Comparison of ENCODE assay signal across 8 cellular contexts in the genomic region with DNA sequence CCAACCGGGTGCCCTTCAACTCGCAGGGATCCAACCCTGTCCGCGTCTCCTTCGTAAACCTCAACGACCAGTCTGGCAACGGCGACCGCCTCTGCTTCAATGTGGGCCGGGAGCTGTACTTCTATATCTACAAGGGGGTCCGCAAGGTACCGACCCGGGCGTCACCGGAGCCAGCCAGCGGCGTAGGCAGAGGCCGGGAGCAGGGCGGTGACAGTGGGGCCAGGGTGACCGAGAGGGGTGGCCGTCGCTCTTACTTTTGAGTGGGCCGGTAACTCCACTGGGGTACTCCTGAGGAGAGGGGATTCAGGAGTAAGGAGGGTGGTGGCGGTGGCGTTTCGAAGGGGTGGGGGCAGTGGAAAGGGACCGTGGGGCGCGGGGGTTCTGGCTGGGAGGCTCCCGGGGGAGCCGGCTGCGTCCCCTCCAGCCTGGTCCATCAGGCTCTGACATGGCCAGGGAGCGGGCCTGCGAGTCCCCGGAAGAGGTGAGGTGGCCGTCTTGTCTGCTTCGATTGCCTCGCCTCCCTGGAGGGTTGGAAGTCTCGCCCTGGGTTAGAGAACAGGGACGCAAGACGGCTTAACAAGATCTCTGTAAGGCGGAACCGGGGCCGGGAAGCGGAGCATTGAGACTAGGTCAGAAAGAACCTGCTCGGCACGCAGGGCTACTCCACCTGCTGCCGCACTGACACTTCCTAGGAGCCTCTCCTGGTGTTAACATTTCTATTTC. TPM values are rescaled to one million over a fixed set of nuclear protein-coding genes. Genes with fewer than 3 reads are reported as not detected.
DNase-seq lines count a peak whose midpoint lies in the region; ATAC-seq and TF ChIP-seq lines count a peak whose summit lies in the region.

No MANE protein-coding gene starts in this region.

- TF ChIP-seq POLR2A in upper lobe of left lung (IDR thresholded peaks at IDR 0.05) = no peak

- TF ChIP-seq CTCF in GM13976 (IDR thresholded peaks at IDR 0.05; ENCODE audit: borderline replicate concordance, control extremely low read depth, extremely low read depth, insufficient read depth, missing control alignments) = no peak
- TF ChIP-seq CTCF in HFF-Myc (IDR thresholded peaks at IDR 0.05; ENCODE audit: low read depth, low read length, missing control alignments) = no peak
- no peak for TF ChIP-seq CTCF in fibroblast of villous mesenchyme (IDR thresholded peaks at IDR 0.05; ENCODE audit: insufficient read depth, low read depth, low read length)
- TF ChIP-seq CTCF in upper lobe of left lung (IDR thresholded peaks at IDR 0.05) = no peak

- peak; percentile 56 to 58 for ATAC-seq in upper lobe of left lung (ENCODE audit: low FRiP score in 2 of 2)

- DNase-seq in GM13976 (ENCODE audit: low spot score) (peak; percentile 40), HFF-Myc (ENCODE audit: extremely low read depth, low read depth) (no peak), NCI-H2171 (lab: John Stamatoyannopoulos, UW) (peak; percentile 6), activated T-helper 1 cell treated with Interleukin-2 at 50 U/mL for 16 hours (ENCODE audit: low read depth) (peak; percentile 15), fibroblast of villous mesenchyme (ENCODE audit: low read depth) (peak; percentile 39), upper lobe of left lung (peak; percentile 44 to 88), GDM1 (lab: John Stamatoyannopoulos, UW) (no peak)

- H3K36me3 ChIP-seq in neuron (ENCODE audit: insufficient read depth, low read length) (peaks cover 6% of the 10 kb centered on the region), upper lobe of left lung (no peaks in the 10 kb centered on the region)

- H3K4me3 ChIP-seq in HFF-Myc (replicated peaks; ENCODE audit: low read depth, low read length) (peak overlapping the region; percentile 95), fibroblast of villous mesenchyme (ENCODE audit: low read depth, low read length) (peak overlapping the region; percentile 99), neuron (ENCODE audit: low read length) (peak overlapping the region; percentile 67), upper lobe of left lung (peak overlapping the region; percentile 71 to 89 (median 81))

- peak overlapping the region; percentile 76 to 96 (median 95) for H3K27ac ChIP-seq in upper lobe of left lung

- no peaks in the 10 kb centered on the region for H3K27me3 ChIP-seq in neuron (ENCODE audit: insufficient read depth, low read length)
- no peaks in the 10 kb centered on the region for H3K27me3 ChIP-seq in upper lobe of left lung

- no peak for TF ChIP-seq EP300 in upper lobe of left lung (IDR thresholded peaks at IDR 0.05)

- H3K9me3 ChIP-seq in neuron (ENCODE audit: low read length) (no peaks in the 10 kb centered on the region), upper lobe of left lung (no peaks in the 10 kb centered on the region)

- in situ Hi-C loops in GM13976 (cut with MboI; ENCODE audit: low sequenced_read_pairs, unreplicated experiment) = no loop called here

- H3K4me1 ChIP-seq in neuron (ENCODE audit: insufficient read depth, low read length) = peaks cover 21% of the 10 kb centered on the region
- H3K4me1 ChIP-seq in upper lobe of left lung = peaks cover 21 to 32% (median 22%) of the 10 kb centered on the region in 4 donors

- 0 to 1% methylated on average over 12 to 44 of the region's 48 CpGs for WGBS in upper lobe of left lung, 2 donors

- peak overlapping the region; percentile 42 for H2AFZ ChIP-seq in neuron (ENCODE audit: low read depth, low read length)

RNA-seq across cellular contexts. Expression of a gene that starts 0.5 kb away (rescaled TPM):
- total RNA-seq in fibroblast of villous mesenchyme (14.7 and 15.1 TPM in 2 replicates), upper lobe of left lung (10 to 100 TPM; 16.3 to 28.8 (median 20.6) TPM)

RNA-seq across cellular contexts. Expression of a gene that starts 53.3 kb away (rescaled TPM):
- total RNA-seq in fibroblast of villous mesenchyme (166 and 321 TPM in 2 replicates), upper lobe of left lung (100 to 1,000 TPM; 147 to 509 (median 258) TPM)

Comparison
In these comparisons a context has a peak if more than half of its experiments do, and no peak if none do; other contexts are left out.
1. DNase-seq: peak in GM13976 (single experiment), NCI-H2171 (single experiment), activated T-helper 1 cell treated with Interleukin-2 at 50 U/mL for 16 hours (single experiment), fibroblast of villous mesenchyme (single experiment) and upper lobe of left lung (2 of 2); none in HFF-Myc (single experiment) and GDM1 (single experiment).
2. Peak in every context shown above with its lines, with median percentiles within 50 percentile points of each other: H3K4me3 ChIP-seq.